Comparison of ENCODE assay signal across 1 cellular context in genomic region chr17:38674749-38675615, GRCh38.
TF ChIP-seq lines count a peak whose summit lies in the region.

TSS of gene EPOP (minus strand) at chr17:38674957. CDS start at chr17:38674495, 462 bp downstream.

TF ChIP-seq in HCT116, 20 proteins besides CTCF, POLR2A, EP300 and RAD21 (continued from another document):
- no peak for TF ChIP-seq ZBTB33 (IDR thresholded peaks at IDR 0.05; ENCODE audit: extremely low read depth, insufficient replicate concordance, low read length)
- TF ChIP-seq YY1 (IDR thresholded peaks at IDR 0.05; ENCODE audit: extremely low read depth, insufficient replicate concordance, low read depth, low read length) = peak; percentile 74
- TF ChIP-seq EGR1 (IDR thresholded peaks at IDR 0.05; ENCODE audit: low read depth) = peak; percentile 79
- no peak for TF ChIP-seq ZNF274 (IDR thresholded peaks at IDR 0.05; ENCODE audit: low read depth, low read length)
- no peak for TF ChIP-seq FOSL1 (IDR thresholded peaks at IDR 0.05; ENCODE audit: low read depth)
- TF ChIP-seq, protein P1, sequence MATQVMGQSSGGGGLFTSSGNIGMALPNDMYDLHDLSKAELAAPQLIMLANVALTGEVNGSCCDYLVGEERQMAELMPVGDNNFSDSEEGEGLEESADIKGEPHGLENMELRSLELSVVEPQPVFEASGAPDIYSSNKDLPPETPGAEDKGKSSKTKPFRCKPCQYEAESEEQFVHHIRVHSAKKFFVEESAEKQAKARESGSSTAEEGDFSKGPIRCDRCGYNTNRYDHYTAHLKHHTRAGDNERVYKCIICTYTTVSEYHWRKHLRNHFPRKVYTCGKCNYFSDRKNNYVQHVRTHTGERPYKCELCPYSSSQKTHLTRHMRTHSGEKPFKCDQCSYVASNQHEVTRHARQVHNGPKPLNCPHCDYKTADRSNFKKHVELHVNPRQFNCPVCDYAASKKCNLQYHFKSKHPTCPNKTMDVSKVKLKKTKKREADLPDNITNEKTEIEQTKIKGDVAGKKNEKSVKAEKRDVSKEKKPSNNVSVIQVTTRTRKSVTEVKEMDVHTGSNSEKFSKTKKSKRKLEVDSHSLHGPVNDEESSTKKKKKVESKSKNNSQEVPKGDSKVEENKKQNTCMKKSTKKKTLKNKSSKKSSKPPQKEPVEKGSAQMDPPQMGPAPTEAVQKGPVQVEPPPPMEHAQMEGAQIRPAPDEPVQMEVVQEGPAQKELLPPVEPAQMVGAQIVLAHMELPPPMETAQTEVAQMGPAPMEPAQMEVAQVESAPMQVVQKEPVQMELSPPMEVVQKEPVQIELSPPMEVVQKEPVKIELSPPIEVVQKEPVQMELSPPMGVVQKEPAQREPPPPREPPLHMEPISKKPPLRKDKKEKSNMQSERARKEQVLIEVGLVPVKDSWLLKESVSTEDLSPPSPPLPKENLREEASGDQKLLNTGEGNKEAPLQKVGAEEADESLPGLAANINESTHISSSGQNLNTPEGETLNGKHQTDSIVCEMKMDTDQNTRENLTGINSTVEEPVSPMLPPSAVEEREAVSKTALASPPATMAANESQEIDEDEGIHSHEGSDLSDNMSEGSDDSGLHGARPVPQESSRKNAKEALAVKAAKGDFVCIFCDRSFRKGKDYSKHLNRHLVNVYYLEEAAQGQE (IDR thresholded peaks at IDR 0.05; ENCODE audit: low read depth) = no peak
- TF ChIP-seq POLR2AphosphoS5 (IDR thresholded peaks at IDR 0.05; ENCODE audit: low read depth, low read length) = peak; percentile 89
- TF ChIP-seq CBX3 (IDR thresholded peaks at IDR 0.05; ENCODE audit: low read depth) = peak; percentile 85
